ENCODE assay signal across 19 cellular contexts in genomic region chr5:93107828-93108520, GRCh38.
"Had no signal": no experiment of that assay in that cellular context is flagged by ENCODE, and none has a peak within 500 bp of the region (broad histone marks: within the 10 kb centered on the region; RNA-seq: fewer than 3 reads in every experiment).

No MANE protein-coding gene starts in this region.

- H3K27ac ChIP-seq: body of pancreas, dorsolateral prefrontal cortex, pancreas had no signal

- ATAC-seq: activated CD4-positive, alpha-beta T cell treated with anti-CD3 and anti-CD28 coated beads for 36 hours; body of pancreas; naive thymus-derived CD4-positive, alpha-beta T cell; pancreas; sciatic nerve; stimulated activated effector memory CD8-positive, alpha-beta T cell treated with anti-CD3 and anti-CD28 coated beads, Interleukin-12 subunit alpha, Interleukin-12 subunit beta, amount 100 ng/mL, for 72 hours; T-helper 17 cell; WTC11 had no signal

- DNase-seq: activated CD4-positive, alpha-beta memory T cell treated with anti-CD3 and anti-CD28 coated beads for 36 hours; activated CD4-positive, alpha-beta T cell treated with anti-CD3 and anti-CD28 coated beads for 36 hours; activated naive CD4-positive, alpha-beta T cell treated with Interleukin-2 at 50 U/mL for 16 hours; activated naive CD8-positive, alpha-beta T cell treated with anti-CD3 and anti-CD28 coated beads, Interleukin-2, amount 10 ng/mL, durations not matched to agents 7 days and 5 days; activated T-cell treated with anti-CD3 and anti-CD28 coated beads for 4 hours; body of pancreas; dorsolateral prefrontal cortex; endodermal cell; mesendoderm; naive thymus-derived CD4-positive, alpha-beta T cell; pancreas; stimulated activated CD4-positive, alpha-beta T cell treated with anti-CD3 and anti-CD28 coated beads, Interleukin-4, amount 100 ng/mL, for 24 hours; stomach; T-helper 17 cell had no signal

- H3K27me3 ChIP-seq: body of pancreas, dorsolateral prefrontal cortex, pancreas, stomach had no signal

- FAIRE-seq: colon, pancreas, TTC549 had no signal

- H3K36me3 ChIP-seq: pancreas, stomach had no signal

- H3K9me3 ChIP-seq: body of pancreas, pancreas, stomach had no signal

- H3K4me3 ChIP-seq: body of pancreas, dorsolateral prefrontal cortex, pancreas, stomach had no signal
